In genomic region chr4:47315346-47315745, GRCh38 we compare ENCODE assay signal across 10 cellular contexts.
DNase-seq lines count a peak whose midpoint lies in the region; ATAC-seq and TF ChIP-seq lines count a peak whose summit lies in the region.
"Had no signal": no experiment of that assay in that cellular context is flagged by ENCODE, and none has a peak within 500 bp of the region (broad histone marks: within the 10 kb centered on the region; RNA-seq: fewer than 3 reads in every experiment).

No MANE protein-coding gene starts in this region.

- peak; percentile 53 to 60 for ATAC-seq in natural killer cell treated with Interleukin-12 subunit alpha and Interleukin-12 subunit beta and Interleukin-15 and Interleukin-18, amount 100 ng/mL, for 72 hours
- no peak for ATAC-seq in natural killer cell
- peak; percentile 61 for ATAC-seq in HG03095 (IDR thresholded peaks at IDR 0.05; ENCODE audit: unreplicated experiment)
- ATAC-seq in GM21737 (IDR thresholded peaks at IDR 0.05; ENCODE audit: unreplicated experiment), result no peak

- H3K4me3 Mint-ChIP-seq in natural killer cell treated with Interleukin-12 subunit alpha and Interleukin-12 subunit beta and Interleukin-15 and Interleukin-18, amount 100 ng/mL, for 72 hours, result no peak overlapping the region
- H3K4me3 Mint-ChIP-seq in natural killer cell, result no peak overlapping the region
- H3K4me3 Mint-ChIP-seq: activated CD4-positive, alpha-beta T cell treated with anti-CD3 and anti-CD28 coated beads, Interleukin-2, amount 10 ng/mL, durations not matched to agents 7 days and 5 days had no signal

- TF ChIP-seq CTCF in natural killer cell (IDR thresholded peaks at IDR 0.05) (no peak), astrocyte of the cerebellum (IDR thresholded peaks at IDR 0.05; ENCODE audit: low read depth, low read length, missing control alignments) (no peak)

- intact Hi-C loops in natural killer cell (cut with micrococcal nuclease), result no loop called here

- no peaks in the 10 kb centered on the region for H3K4me1 Mint-ChIP-seq in natural killer cell treated with Interleukin-12 subunit alpha and Interleukin-12 subunit beta and Interleukin-15 and Interleukin-18, amount 100 ng/mL, for 72 hours (ENCODE audit: low read depth in 2 of 2)
- no peaks in the 10 kb centered on the region for H3K4me1 Mint-ChIP-seq in natural killer cell
- H3K4me1 Mint-ChIP-seq: activated CD4-positive, alpha-beta T cell treated with anti-CD3 and anti-CD28 coated beads, Interleukin-2, amount 10 ng/mL, durations not matched to agents 7 days and 5 days had no signal

- DNase-seq in natural killer cell treated with Interleukin-12 subunit alpha and Interleukin-12 subunit beta and Interleukin-15 and Interleukin-18, amount 100 ng/mL, for 72 hours (ENCODE audit: low spot score), result no peak
- DNase-seq in natural killer cell (no peak), astrocyte of the cerebellum (ENCODE audit: low read depth) (peak; percentile 34), stromal cell of bone marrow (ENCODE audit: low read depth) (peak; percentile 33), COLO829 (ENCODE audit: low spot score) (no peak), UCSD-AML1 (lab: John Stamatoyannopoulos, UW; ENCODE audit: unreplicated experiment) (no peak)
- DNase-seq: activated CD4-positive, alpha-beta T cell treated with anti-CD3 and anti-CD28 coated beads, Interleukin-2, amount 10 ng/mL, durations not matched to agents 7 days and 5 days; NCI-H1092 treated with DMSO at 0.1 percent for 48 hours had no signal

- peaks cover 0 to 5% of the 10 kb centered on the region in 2 donors for H3K27me3 Mint-ChIP-seq in natural killer cell treated with Interleukin-12 subunit alpha and Interleukin-12 subunit beta and Interleukin-15 and Interleukin-18, amount 100 ng/mL, for 72 hours
- H3K27me3 Mint-ChIP-seq in natural killer cell (ENCODE audit: low read depth in 2 of 2), result peaks cover 3 to 7% of the 10 kb centered on the region in 2 donors
- H3K27me3 Mint-ChIP-seq: activated CD4-positive, alpha-beta T cell treated with anti-CD3 and anti-CD28 coated beads, Interleukin-2, amount 10 ng/mL, durations not matched to agents 7 days and 5 days had no signal

- in situ Hi-C loops in astrocyte of the cerebellum (cut with HindIII; ENCODE audit: low sequenced_read_pairs), result no loop called here

- no peak overlapping the region for H3K27ac Mint-ChIP-seq in natural killer cell treated with Interleukin-12 subunit alpha and Interleukin-12 subunit beta and Interleukin-15 and Interleukin-18, amount 100 ng/mL, for 72 hours
- H3K27ac Mint-ChIP-seq in natural killer cell, result no peak overlapping the region
- H3K27ac Mint-ChIP-seq: activated CD4-positive, alpha-beta T cell treated with anti-CD3 and anti-CD28 coated beads, Interleukin-2, amount 10 ng/mL, durations not matched to agents 7 days and 5 days had no signal

- H3K36me3 Mint-ChIP-seq in natural killer cell treated with Interleukin-12 subunit alpha and Interleukin-12 subunit beta and Interleukin-15 and Interleukin-18, amount 100 ng/mL, for 72 hours, result no peaks in the 10 kb centered on the region
- no peaks in the 10 kb centered on the region for H3K36me3 Mint-ChIP-seq in natural killer cell

- H3K9me3 Mint-ChIP-seq in natural killer cell treated with Interleukin-12 subunit alpha and Interleukin-12 subunit beta and Interleukin-15 and Interleukin-18, amount 100 ng/mL, for 72 hours, result no peaks in the 10 kb centered on the region
- no peaks in the 10 kb centered on the region for H3K9me3 Mint-ChIP-seq in natural killer cell
- H3K9me3 Mint-ChIP-seq: activated CD4-positive, alpha-beta T cell treated with anti-CD3 and anti-CD28 coated beads, Interleukin-2, amount 10 ng/mL, durations not matched to agents 7 days and 5 days had no signal

- no peak overlapping the region for H3K4me3 ChIP-seq in astrocyte of the cerebellum (ENCODE audit: low read depth, low read length)

Comparison
In these comparisons a context has a peak if more than half of its experiments do, and no peak if none do; other contexts are left out.
1. ATAC-seq: peak in natural killer cell treated with Interleukin-12 subunit alpha and Interleukin-12 subunit beta and Interleukin-15 and Interleukin-18, amount 100 ng/mL, for 72 hours (2 of 2) and HG03095 (single experiment); none in natural killer cell (0 of 3) and GM21737 (single experiment).
2. DNase-seq: peak in astrocyte of the cerebellum (single experiment) and stromal cell of bone marrow (single experiment); none in natural killer cell treated with Interleukin-12 subunit alpha and Interleukin-12 subunit beta and Interleukin-15 and Interleukin-18, amount 100 ng/mL, for 72 hours (single experiment), natural killer cell (single experiment), COLO829 (single experiment) and UCSD-AML1 (single experiment).